Comparison of ENCODE assay signal across 1 cellular context in the genomic region with DNA sequence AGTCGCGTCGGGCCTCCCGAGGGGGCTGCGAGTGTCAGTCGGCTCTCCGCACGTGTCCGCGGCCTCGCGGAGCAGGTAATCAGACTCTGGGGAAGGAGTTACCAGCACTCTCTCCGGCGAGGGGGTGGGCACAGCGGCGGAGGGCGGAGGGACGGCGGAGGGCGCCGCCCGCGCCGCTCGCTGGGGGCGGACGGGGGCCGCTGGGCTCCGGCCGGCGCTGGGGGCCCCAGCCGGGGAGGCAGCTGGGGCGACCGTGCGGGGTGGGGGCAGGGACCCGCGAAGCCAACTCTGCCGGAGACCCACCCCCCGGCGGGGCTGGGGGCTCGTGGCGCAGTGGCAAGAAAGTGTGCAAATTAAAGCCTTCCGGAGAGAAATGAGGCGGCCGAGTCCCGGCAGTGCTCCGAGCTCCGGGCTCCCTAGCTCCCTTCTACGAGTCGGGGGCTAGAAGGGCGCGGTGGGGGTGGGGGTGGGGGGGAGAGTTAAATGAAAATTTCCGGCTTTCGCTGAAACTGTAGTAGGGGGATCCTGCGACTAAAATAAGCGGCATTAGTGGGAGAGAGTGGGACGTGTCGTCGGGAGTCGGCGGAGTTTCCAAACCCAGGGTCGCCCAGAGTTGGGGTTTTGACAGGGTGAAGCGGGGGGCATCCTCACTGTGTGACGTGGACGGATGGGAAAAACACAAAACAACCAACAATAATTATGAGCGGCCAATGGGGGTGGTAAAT.
TF ChIP-seq lines count a peak whose summit lies in the region.

A gene (minus strand): TSS at position 85 of the 725 bp plus-strand sequence. CDS start 3,250 bp downstream, outside the sequence.

TF ChIP-seq in GM12878, 131 proteins besides CTCF, POLR2A, EP300 and RAD21 (continued from another document and continues in another):
- TF ChIP-seq MYB (IDR thresholded peaks at IDR 0.05; ENCODE audit: borderline replicate concordance, low read depth, low read length) (no peak), BHLHE40 (IDR thresholded peaks at IDR 0.05; ENCODE audit: borderline replicate concordance in 1 of 2, low read depth in 2 of 2, low read length in 1 of 2) (peak; percentile 90 to 94; a peak in 3 of 4 replicates), HDAC2 (IDR thresholded peaks at IDR 0.05) (no peak), CHD4 (IDR thresholded peaks at IDR 0.05) (no peak), TCF12 (IDR thresholded peaks at IDR 0.05; ENCODE audit: low read depth, low read length) (peak; percentile 39; the same call in 1 of the 2 replicates), SMARCA5 (IDR thresholded peaks at IDR 0.05) (0 out of 2 replicates have a peak, but pooled peaks have one; percentile 15), SMAD1 (IDR thresholded peaks at IDR 0.05; ENCODE audit: low read depth, partially characterized antibody) (no peak), ATF7 (IDR thresholded peaks at IDR 0.05; ENCODE audit: low read depth) (no peak), CREM (IDR thresholded peaks at IDR 0.05; ENCODE audit: low read depth) (peak; percentile 56; the same call in 1 of the 2 replicates), HCFC1 (IDR thresholded peaks at IDR 0.05; ENCODE audit: low read length) (no peak), POU2F2 (IDR thresholded peaks at IDR 0.05; ENCODE audit: borderline replicate concordance, low read depth, low read length) (peak; percentile 51; the same call in 2 of the 3 replicates), CHD1 (IDR thresholded peaks at IDR 0.05; ENCODE audit: low read depth, low read length) (no peak; the same call in 1 of the 2 replicates), TAF1 (IDR thresholded peaks at IDR 0.05; ENCODE audit: borderline replicate concordance, low read depth, low read length) (peak; percentile 32; the same call in 1 of the 2 replicates), BCL11A (IDR thresholded peaks at IDR 0.05; ENCODE audit: low read depth, low read length) (no peak), GATAD2B (conservative IDR thresholded peaks at IDR 0.05; ENCODE audit: low read depth) (peak; percentile 60; the same call in 1 of the 2 replicates), BRCA1 (IDR thresholded peaks at IDR 0.05; ENCODE audit: low read depth, low read length) (no peak), ZZZ3 (IDR thresholded peaks at IDR 0.05; ENCODE audit: control insufficient read depth, insufficient read length, low read depth) (no peak), LARP7 (IDR thresholded peaks at IDR 0.05) (peak; percentile 50; the same call in 1 of the 2 replicates), DPF2 (IDR thresholded peaks at IDR 0.05) (no peak), POLR2AphosphoS2 (IDR thresholded peaks at IDR 0.05; ENCODE audit: low read depth, low read length) (0 out of 2 replicates have a peak, but pooled peaks have one; percentile 17), CHD2 (IDR thresholded peaks at IDR 0.05; ENCODE audit: borderline replicate concordance, low read depth, low read length) (peak; percentile 62; the same call in 1 of the 2 replicates), TCF3 (IDR thresholded peaks at IDR 0.05; ENCODE audit: borderline replicate concordance, insufficient read depth, low read depth, low read length) (no peak), CBFB (IDR thresholded peaks at IDR 0.05; ENCODE audit: low read depth) (no peak), BACH1 (IDR thresholded peaks at IDR 0.05; ENCODE audit: borderline replicate concordance) (peak; percentile 47; the same call in 1 of the 2 replicates), ZBED1 (IDR thresholded peaks at IDR 0.05; ENCODE audit: borderline replicate concordance) (no peak), TBL1XR1 (IDR thresholded peaks at IDR 0.05; ENCODE audit: low read depth, low read length) (no peak), IKZF2 (IDR thresholded peaks at IDR 0.05) (peak; percentile 18 to 54; a peak in 3 of 4 replicates), SMC3 (IDR thresholded peaks at IDR 0.05; ENCODE audit: borderline replicate concordance, low read length) (no peak), NFIC (IDR thresholded peaks at IDR 0.05; ENCODE audit: low read depth, low read length) (no peak)
- TF ChIP-seq, protein P1, sequence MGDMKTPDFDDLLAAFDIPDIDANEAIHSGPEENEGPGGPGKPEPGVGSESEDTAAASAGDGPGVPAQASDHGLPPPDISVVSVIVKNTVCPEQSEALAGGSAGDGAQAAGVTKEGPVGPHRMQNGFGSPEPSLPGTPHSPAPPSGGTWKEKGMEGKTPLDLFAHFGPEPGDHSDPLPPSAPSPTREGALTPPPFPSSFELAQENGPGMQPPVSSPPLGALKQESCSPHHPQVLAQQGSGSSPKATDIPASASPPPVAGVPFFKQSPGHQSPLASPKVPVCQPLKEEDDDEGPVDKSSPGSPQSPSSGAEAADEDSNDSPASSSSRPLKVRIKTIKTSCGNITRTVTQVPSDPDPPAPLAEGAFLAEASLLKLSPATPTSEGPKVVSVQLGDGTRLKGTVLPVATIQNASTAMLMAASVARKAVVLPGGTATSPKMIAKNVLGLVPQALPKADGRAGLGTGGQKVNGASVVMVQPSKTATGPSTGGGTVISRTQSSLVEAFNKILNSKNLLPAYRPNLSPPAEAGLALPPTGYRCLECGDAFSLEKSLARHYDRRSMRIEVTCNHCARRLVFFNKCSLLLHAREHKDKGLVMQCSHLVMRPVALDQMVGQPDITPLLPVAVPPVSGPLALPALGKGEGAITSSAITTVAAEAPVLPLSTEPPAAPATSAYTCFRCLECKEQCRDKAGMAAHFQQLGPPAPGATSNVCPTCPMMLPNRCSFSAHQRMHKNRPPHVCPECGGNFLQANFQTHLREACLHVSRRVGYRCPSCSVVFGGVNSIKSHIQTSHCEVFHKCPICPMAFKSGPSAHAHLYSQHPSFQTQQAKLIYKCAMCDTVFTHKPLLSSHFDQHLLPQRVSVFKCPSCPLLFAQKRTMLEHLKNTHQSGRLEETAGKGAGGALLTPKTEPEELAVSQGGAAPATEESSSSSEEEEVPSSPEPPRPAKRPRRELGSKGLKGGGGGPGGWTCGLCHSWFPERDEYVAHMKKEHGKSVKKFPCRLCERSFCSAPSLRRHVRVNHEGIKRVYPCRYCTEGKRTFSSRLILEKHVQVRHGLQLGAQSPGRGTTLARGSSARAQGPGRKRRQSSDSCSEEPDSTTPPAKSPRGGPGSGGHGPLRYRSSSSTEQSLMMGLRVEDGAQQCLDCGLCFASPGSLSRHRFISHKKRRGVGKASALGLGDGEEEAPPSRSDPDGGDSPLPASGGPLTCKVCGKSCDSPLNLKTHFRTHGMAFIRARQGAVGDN (IDR thresholded peaks at IDR 0.05): peak; percentile 58
- TF ChIP-seq, protein P2, sequence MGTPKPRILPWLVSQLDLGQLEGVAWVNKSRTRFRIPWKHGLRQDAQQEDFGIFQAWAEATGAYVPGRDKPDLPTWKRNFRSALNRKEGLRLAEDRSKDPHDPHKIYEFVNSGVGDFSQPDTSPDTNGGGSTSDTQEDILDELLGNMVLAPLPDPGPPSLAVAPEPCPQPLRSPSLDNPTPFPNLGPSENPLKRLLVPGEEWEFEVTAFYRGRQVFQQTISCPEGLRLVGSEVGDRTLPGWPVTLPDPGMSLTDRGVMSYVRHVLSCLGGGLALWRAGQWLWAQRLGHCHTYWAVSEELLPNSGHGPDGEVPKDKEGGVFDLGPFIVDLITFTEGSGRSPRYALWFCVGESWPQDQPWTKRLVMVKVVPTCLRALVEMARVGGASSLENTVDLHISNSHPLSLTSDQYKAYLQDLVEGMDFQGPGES (IDR thresholded peaks at IDR 0.05): no peak
- TF ChIP-seq, protein P3, sequence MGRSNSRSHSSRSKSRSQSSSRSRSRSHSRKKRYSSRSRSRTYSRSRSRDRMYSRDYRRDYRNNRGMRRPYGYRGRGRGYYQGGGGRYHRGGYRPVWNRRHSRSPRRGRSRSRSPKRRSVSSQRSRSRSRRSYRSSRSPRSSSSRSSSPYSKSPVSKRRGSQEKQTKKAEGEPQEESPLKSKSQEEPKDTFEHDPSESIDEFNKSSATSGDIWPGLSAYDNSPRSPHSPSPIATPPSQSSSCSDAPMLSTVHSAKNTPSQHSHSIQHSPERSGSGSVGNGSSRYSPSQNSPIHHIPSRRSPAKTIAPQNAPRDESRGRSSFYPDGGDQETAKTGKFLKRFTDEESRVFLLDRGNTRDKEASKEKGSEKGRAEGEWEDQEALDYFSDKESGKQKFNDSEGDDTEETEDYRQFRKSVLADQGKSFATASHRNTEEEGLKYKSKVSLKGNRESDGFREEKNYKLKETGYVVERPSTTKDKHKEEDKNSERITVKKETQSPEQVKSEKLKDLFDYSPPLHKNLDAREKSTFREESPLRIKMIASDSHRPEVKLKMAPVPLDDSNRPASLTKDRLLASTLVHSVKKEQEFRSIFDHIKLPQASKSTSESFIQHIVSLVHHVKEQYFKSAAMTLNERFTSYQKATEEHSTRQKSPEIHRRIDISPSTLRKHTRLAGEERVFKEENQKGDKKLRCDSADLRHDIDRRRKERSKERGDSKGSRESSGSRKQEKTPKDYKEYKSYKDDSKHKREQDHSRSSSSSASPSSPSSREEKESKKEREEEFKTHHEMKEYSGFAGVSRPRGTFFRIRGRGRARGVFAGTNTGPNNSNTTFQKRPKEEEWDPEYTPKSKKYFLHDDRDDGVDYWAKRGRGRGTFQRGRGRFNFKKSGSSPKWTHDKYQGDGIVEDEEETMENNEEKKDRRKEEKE (IDR thresholded peaks at IDR 0.05): no peak
- TF ChIP-seq, protein P4, sequence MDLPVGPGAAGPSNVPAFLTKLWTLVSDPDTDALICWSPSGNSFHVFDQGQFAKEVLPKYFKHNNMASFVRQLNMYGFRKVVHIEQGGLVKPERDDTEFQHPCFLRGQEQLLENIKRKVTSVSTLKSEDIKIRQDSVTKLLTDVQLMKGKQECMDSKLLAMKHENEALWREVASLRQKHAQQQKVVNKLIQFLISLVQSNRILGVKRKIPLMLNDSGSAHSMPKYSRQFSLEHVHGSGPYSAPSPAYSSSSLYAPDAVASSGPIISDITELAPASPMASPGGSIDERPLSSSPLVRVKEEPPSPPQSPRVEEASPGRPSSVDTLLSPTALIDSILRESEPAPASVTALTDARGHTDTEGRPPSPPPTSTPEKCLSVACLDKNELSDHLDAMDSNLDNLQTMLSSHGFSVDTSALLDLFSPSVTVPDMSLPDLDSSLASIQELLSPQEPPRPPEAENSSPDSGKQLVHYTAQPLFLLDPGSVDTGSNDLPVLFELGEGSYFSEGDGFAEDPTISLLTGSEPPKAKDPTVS (IDR thresholded peaks at IDR 0.05; ENCODE audit: low read depth, low read length): no peak
- TF ChIP-seq, protein P5, sequence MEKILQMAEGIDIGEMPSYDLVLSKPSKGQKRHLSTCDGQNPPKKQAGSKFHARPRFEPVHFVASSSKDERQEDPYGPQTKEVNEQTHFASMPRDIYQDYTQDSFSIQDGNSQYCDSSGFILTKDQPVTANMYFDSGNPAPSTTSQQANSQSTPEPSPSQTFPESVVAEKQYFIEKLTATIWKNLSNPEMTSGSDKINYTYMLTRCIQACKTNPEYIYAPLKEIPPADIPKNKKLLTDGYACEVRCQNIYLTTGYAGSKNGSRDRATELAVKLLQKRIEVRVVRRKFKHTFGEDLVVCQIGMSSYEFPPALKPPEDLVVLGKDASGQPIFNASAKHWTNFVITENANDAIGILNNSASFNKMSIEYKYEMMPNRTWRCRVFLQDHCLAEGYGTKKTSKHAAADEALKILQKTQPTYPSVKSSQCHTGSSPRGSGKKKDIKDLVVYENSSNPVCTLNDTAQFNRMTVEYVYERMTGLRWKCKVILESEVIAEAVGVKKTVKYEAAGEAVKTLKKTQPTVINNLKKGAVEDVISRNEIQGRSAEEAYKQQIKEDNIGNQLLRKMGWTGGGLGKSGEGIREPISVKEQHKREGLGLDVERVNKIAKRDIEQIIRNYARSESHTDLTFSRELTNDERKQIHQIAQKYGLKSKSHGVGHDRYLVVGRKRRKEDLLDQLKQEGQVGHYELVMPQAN (conservative IDR thresholded peaks at IDR 0.05): peak; percentile 59
- TF ChIP-seq, protein P6, sequence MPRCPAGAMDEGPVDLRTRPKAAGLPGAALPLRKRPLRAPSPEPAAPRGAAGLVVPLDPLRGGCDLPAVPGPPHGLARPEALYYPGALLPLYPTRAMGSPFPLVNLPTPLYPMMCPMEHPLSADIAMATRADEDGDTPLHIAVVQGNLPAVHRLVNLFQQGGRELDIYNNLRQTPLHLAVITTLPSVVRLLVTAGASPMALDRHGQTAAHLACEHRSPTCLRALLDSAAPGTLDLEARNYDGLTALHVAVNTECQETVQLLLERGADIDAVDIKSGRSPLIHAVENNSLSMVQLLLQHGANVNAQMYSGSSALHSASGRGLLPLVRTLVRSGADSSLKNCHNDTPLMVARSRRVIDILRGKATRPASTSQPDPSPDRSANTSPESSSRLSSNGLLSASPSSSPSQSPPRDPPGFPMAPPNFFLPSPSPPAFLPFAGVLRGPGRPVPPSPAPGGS (IDR thresholded peaks at IDR 0.05; ENCODE audit: borderline replicate concordance, insufficient read depth, low read depth, low read length, poor library complexity, severe bottlenecking): no peak
- TF ChIP-seq, protein P7, sequence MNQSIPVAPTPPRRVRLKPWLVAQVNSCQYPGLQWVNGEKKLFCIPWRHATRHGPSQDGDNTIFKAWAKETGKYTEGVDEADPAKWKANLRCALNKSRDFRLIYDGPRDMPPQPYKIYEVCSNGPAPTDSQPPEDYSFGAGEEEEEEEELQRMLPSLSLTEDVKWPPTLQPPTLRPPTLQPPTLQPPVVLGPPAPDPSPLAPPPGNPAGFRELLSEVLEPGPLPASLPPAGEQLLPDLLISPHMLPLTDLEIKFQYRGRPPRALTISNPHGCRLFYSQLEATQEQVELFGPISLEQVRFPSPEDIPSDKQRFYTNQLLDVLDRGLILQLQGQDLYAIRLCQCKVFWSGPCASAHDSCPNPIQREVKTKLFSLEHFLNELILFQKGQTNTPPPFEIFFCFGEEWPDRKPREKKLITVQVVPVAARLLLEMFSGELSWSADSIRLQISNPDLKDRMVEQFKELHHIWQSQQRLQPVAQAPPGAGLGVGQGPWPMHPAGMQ (IDR thresholded peaks at IDR 0.05; ENCODE audit: borderline replicate concordance): no peak
